Comparison of ENCODE assay signal across 11 cellular contexts in the genomic region with DNA sequence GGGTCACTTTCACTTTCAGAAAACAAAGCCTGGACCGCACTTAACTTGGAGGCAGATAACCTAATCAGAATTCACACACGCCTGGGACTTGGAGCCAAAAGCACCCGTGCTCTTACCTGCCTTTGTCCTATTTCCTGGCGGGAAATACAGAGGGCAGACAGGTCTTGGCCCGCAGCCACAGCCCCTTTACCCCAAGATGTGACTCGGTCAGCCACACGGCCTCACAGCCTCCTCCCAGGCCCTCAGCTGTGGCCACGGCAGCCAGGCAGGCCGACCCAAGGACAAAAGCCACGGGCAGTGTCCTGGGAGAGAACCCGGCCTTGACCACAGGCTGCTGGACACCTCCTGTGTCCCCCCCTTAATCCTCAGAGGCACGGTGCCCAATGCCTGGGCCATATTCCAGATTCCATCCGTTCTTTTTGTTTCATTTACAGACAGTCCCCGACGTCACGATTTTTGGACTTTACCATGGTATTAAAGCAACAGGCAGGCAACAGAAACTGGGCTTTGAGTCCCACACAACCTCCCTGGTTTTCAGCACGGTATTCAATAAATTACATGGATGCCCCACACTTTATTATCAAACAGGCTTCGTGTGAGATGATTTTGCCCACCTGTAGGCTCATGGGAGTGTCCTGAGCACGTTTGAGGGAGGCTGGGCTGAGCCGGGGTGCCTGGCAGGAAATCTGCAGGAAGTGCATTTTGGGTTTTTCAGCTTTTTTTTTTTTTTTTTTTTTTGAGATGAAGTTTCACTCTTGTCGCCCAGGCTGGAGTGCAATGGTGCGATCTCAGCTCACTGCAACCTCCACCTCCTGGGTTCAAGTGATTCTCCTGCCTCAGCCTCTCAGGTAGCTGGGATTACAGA. TPM values are rescaled to one million over a fixed set of nuclear protein-coding genes. Genes with fewer than 3 reads are reported as not detected.
DNase-seq lines count a peak whose midpoint lies in the region; ATAC-seq, FAIRE-seq and TF ChIP-seq lines count a peak whose summit lies in the region.
"Had no signal": no experiment of that assay in that cellular context is flagged by ENCODE, and none has a peak within 500 bp of the region (broad histone marks: within the 10 kb centered on the region; RNA-seq: fewer than 3 reads in every experiment).

No MANE protein-coding gene starts in this region.

- H3K27ac ChIP-seq in IMR-90 (ENCODE audit: insufficient read depth, low read length) (peak overlapping the region; percentile 38), HepG2 (ENCODE audit: extremely low read length, insufficient read depth, low read length) (no peak overlapping the region)
- H3K27ac ChIP-seq in CD8-positive, alpha-beta memory T cell (ENCODE audit: low read depth, low read length): no peak overlapping the region

- TF ChIP-seq RAD21 in IMR-90 (IDR thresholded peaks at IDR 0.05; ENCODE audit: low read length): no peak
- TF ChIP-seq RAD21 in HepG2 (CRISPR knock-in tag; IDR thresholded peaks at IDR 0.05): no peak

- H4K20me1 ChIP-seq in IMR-90 (ENCODE audit: insufficient read depth, low read length): no peaks in the 10 kb centered on the region
- H4K20me1 ChIP-seq in HepG2 (ENCODE audit: insufficient read depth, low read length): no peaks in the 10 kb centered on the region

- H3K27me3 ChIP-seq in IMR-90 (ENCODE audit: control insufficient read depth, insufficient read depth, low read length): no peaks in the 10 kb centered on the region
- no peaks in the 10 kb centered on the region; a peak in 1 of 5 replicates for H3K27me3 ChIP-seq in HepG2 (ENCODE audit: control insufficient read depth in 1 of 2, insufficient read depth in 2 of 2, low read length in 2 of 2)
- H3K27me3 ChIP-seq in CD8-positive, alpha-beta memory T cell (ENCODE audit: insufficient read depth, low read length, poor library complexity, severe bottlenecking): no peaks in the 10 kb centered on the region

- in situ Hi-C loops in IMR-90 (cut with MboI; ENCODE audit: low sequenced_read_pairs) (no loop called here), HepG2 (cut with HindIII; ENCODE audit: extremely low pct_ligation_motif_present, low pct_unique_long_range_greater_than_20kb) (no loop called here)

- no peak overlapping the region for H3K4me3 Mint-ChIP-seq in CD8-positive, alpha-beta memory T cell

- peak overlapping the region; percentile 76 for H3K18ac ChIP-seq in IMR-90 (ENCODE audit: low read depth, low read length)

- H3K79me1 ChIP-seq in IMR-90 (ENCODE audit: low read depth in 1 of 2, low read length in 2 of 2): no peaks in the 10 kb centered on the region

- TF ChIP-seq EP300 in HepG2 (IDR thresholded peaks at IDR 0.05; ENCODE audit: low read depth in 2 of 2, low read length in 2 of 2) (no peak), HepG2 (CRISPR knock-in tag; IDR thresholded peaks at IDR 0.05; ENCODE audit: borderline replicate concordance) (no peak)

- H3K27ac Mint-ChIP-seq in CD8-positive, alpha-beta memory T cell: peak overlapping the region in 1 of 8 donors; percentile 58

- ATAC-seq in IMR-90 (ENCODE audit: low read depth) (peak; percentile 32), HepG2 (peak; percentile 64), SK-N-SH treated with all-trans-retinoic acid at 6 μM for 48 hours (no peak)
- ATAC-seq: HCT116 had no signal

- H3K4me2 ChIP-seq in IMR-90 (ENCODE audit: low read depth, low read length) (peak overlapping the region; percentile 80), HepG2 (ENCODE audit: low read depth, low read length) (peak overlapping the region; percentile 92)

- no peaks in the 10 kb centered on the region for H3K36me3 ChIP-seq in IMR-90 (ENCODE audit: control insufficient read depth, insufficient read depth, low read length)
- H3K36me3 ChIP-seq in HepG2 (replicated peaks in 1 of 2; ENCODE audit: control insufficient read depth in 1 of 2, insufficient read depth in 2 of 2, low read length in 2 of 2): no peaks in the 10 kb centered on the region
- H3K36me3 ChIP-seq in CD8-positive, alpha-beta memory T cell (ENCODE audit: insufficient read depth, low read length): no peaks in the 10 kb centered on the region

- peak overlapping the region; percentile 72 for H4K91ac ChIP-seq in IMR-90 (ENCODE audit: insufficient read depth, low read depth, low read length)

- TF ChIP-seq POLR2A in IMR-90 (IDR thresholded peaks at IDR 0.05; ENCODE audit: low read depth, low read length): no peak
- TF ChIP-seq POLR2A in HepG2 (IDR thresholded peaks at IDR 0.05; ENCODE audit: insufficient read depth in 1 of 2, low read depth in 2 of 2, low read length in 2 of 2): peak; percentile 16 to 33; a peak in 1 of 4 replicates
- TF ChIP-seq POLR2A in GM12891 (IDR thresholded peaks at IDR 0.05; ENCODE audit: low read depth, low read length): no peak

- peak overlapping the region; percentile 71 to 94; a peak in 3 of 4 replicates for H4K8ac ChIP-seq in IMR-90 (ENCODE audit: low read depth in 2 of 2, low read length in 2 of 2)

- H3K23ac ChIP-seq in IMR-90 (ENCODE audit: low read depth, low read length): 0 out of 2 replicates have a peak overlapping the region, but pooled peaks have one; percentile 40

- CTCF ChIA-PET in IMR-90 (lab: Yijun Ruan, JAX) (no interaction called here), HepG2 (lab: Yijun Ruan, JAX; ENCODE audit: low intra/inter-chr PET ratio, low total read pairs) (no interaction called here)
- CTCF ChIA-PET in CD8-positive, alpha-beta memory T cell (lab: Charles Lee): no interaction called here

- intact Hi-C loops in IMR-90 (cut with micrococcal nuclease): no loop called here
- intact Hi-C loops in HepG2 (cut with micrococcal nuclease; ENCODE audit: unreplicated experiment): loop anchor here (5.0 kb wide), 1 partner anchor 34 kb away; the partner anchor contains the start of genes CCDC40 and TBC1D16

- H3K4me1 ChIP-seq in IMR-90 (ENCODE audit: control insufficient read depth, insufficient read depth, low read length) (peaks cover 18% of the 10 kb centered on the region), HepG2 (ENCODE audit: insufficient read depth, low read length) (peaks cover 43% of the 10 kb centered on the region)
- H3K4me1 ChIP-seq in CD8-positive, alpha-beta memory T cell (ENCODE audit: insufficient read depth, low read length): no peaks in the 10 kb centered on the region

- WGBS in IMR-90 (ENCODE audit: extremely low coverage in 2 of 2, insufficient read length in 1 of 2), 2 experiments: 25% methylated on average over 6 of the region's 22 CpGs; no CpG with 5 or more reads in 1 of the 2 experiments
- WGBS in HepG2 (ENCODE audit: low lambda C conversion rate): 10% methylated on average over 20 of the region's 22 CpGs

- peaks cover 7 to 17% of the 10 kb centered on the region in 2 donors for H3K27me3 Mint-ChIP-seq in CD8-positive, alpha-beta memory T cell

- dilution Hi-C loops in IMR-90 (cut with HindIII; ENCODE audit: low sequenced_read_pairs, unreplicated experiment): no loop called here

- H3K4me1 Mint-ChIP-seq in CD8-positive, alpha-beta memory T cell: peaks cover 1 to 9% (median 6%) of the 10 kb centered on the region in 3 donors

- H2BK15ac ChIP-seq in IMR-90 (ENCODE audit: low read depth, low read length): peak overlapping the region; percentile 87; the same call in 2 of the 3 replicates

- no peaks in the 10 kb centered on the region for H3K9me3 ChIP-seq in IMR-90 (ENCODE audit: control insufficient read depth, insufficient read depth, low read length)
- H3K9me3 ChIP-seq in HepG2 (ENCODE audit: low read length): no peaks in the 10 kb centered on the region
- H3K9me3 ChIP-seq in CD8-positive, alpha-beta memory T cell (ENCODE audit: low read length): no peaks in the 10 kb centered on the region

- H3K14ac ChIP-seq in IMR-90 (replicated peaks; ENCODE audit: low read depth, low read length): peak overlapping the region; percentile 26

- peak overlapping the region; percentile 86 for H3K4ac ChIP-seq in IMR-90 (ENCODE audit: low read depth, low read length)

- BruUV-seq in IMR-90 (replicated peaks; lab: Mats Ljungman, UMichigan) (no TSS peak), HepG2 (replicated peaks; lab: Mats Ljungman, UMichigan) (no TSS peak)

- peak overlapping the region; percentile 52; the same call in 1 of the 2 replicates for H2AK5ac ChIP-seq in IMR-90 (ENCODE audit: low read depth, low read length)

- H2BK5ac ChIP-seq in IMR-90 (ENCODE audit: low read depth, low read length, poor library complexity, severe bottlenecking): peak overlapping the region; percentile 39

- POLR2A ChIA-PET in IMR-90 (lab: Charles Lee; ENCODE audit: unreplicated experiment): interaction anchor here (0.6 kb wide), 1 partner anchor 260 kb away, joined by 3 read pairs; no protein-coding TSS in a partner anchor
- POLR2A ChIA-PET in HepG2 (lab: Yijun Ruan, JAX): interaction anchor here (1.0 to 1.3 kb wide), 2 partner anchors 30 to 261 kb away, joined by 3 to 4 read pairs; partner anchors contain the start of gene GAA
- POLR2A ChIA-PET in CD8-positive, alpha-beta memory T cell (lab: Charles Lee): interaction anchor here (0.6 kb wide), 1 partner anchor 63 kb away, joined by 6 read pairs; no protein-coding TSS in a partner anchor

- TF ChIP-seq CTCF in IMR-90 (conservative IDR thresholded peaks at IDR 0.05; ENCODE audit: low read depth, low read length) (no peak), choroid plexus epithelial cell (conservative IDR thresholded peaks at IDR 0.05; ENCODE audit: low read depth, low read length) (no peak), HepG2 (CRISPR knock-in tag; IDR thresholded peaks at IDR 0.05) (no peak)

- no peaks in the 10 kb centered on the region for H3K36me3 Mint-ChIP-seq in CD8-positive, alpha-beta memory T cell

- H3K56ac ChIP-seq in IMR-90 (ENCODE audit: extremely low read depth, insufficient read depth, low read length): peak overlapping the region; percentile 29; the same call in 1 of the 2 replicates

- peaks cover 0 to 2% (median 0%) of the 10 kb centered on the region in 5 donors for H3K9me3 Mint-ChIP-seq in CD8-positive, alpha-beta memory T cell

- H3K79me2 ChIP-seq in HepG2 (ENCODE audit: insufficient read depth, low read length): no peaks in the 10 kb centered on the region

- peak overlapping the region; percentile 67 for H2BK120ac ChIP-seq in IMR-90 (ENCODE audit: low read depth, low read length)

- peak overlapping the region; percentile 88 for H2AK9ac ChIP-seq in IMR-90 (replicated peaks; ENCODE audit: low read depth, low read length, poor library complexity)

- peak overlapping the region; percentile 43 for H2BK20ac ChIP-seq in IMR-90 (ENCODE audit: low read depth, low read length)

- FAIRE-seq in HepG2 (lab: Jason Lieb, UNC): no peak
- no peak for FAIRE-seq in GM12891 (lab: Jason Lieb, UNC)

- peak overlapping the region; percentile 86 for H2AFZ ChIP-seq in IMR-90 (replicated peaks; ENCODE audit: low read length, poor library complexity)
- peak overlapping the region; percentile 62 for H2AFZ ChIP-seq in HepG2 (ENCODE audit: low read length)

- peaks cover 9% of the 10 kb centered on the region for H3K9me1 ChIP-seq in IMR-90 (ENCODE audit: insufficient read depth, low read length)

- DNase-seq in IMR-90: peak; percentile 40
- peak; percentile 54 for DNase-seq in choroid plexus epithelial cell (ENCODE audit: low read depth)
- peak; percentile 43 for DNase-seq in HepG2 (ENCODE audit: low spot score)
- DNase-seq in stromal cell of bone marrow (ENCODE audit: low read depth): peak; percentile 45
- no peak for DNase-seq in NCI-H345 (lab: John Stamatoyannopoulos, UW)
- DNase-seq in CD8-positive, alpha-beta memory T cell: no peak
- DNase-seq in GM12891 (ENCODE audit: insufficient read length, low spot score): no peak
- DNase-seq: activated CD4-positive, CD25-positive, alpha-beta regulatory T cell; effector CD8-positive, alpha-beta T cell had no signal

- peak overlapping the region; percentile 94 for H4K5ac ChIP-seq in IMR-90 (ENCODE audit: low read depth, low read length)

- H3K9ac ChIP-seq in IMR-90 (ENCODE audit: low read depth, low read length) (peak overlapping the region; percentile 11), HepG2 (ENCODE audit: insufficient read depth, low read depth, low read length) (peak overlapping the region; percentile 65)

- H3K4me3 ChIP-seq in IMR-90 (ENCODE audit: insufficient read depth, low read depth, low read length) (no peak overlapping the region), choroid plexus epithelial cell (ENCODE audit: low read depth, low read length) (peak overlapping the region; percentile 40), HepG2 (replicated peaks in 1 of 3; ENCODE audit: insufficient read depth in 1 of 3, low read depth in 2 of 3, low read length in 3 of 3) (peak overlapping the region; percentile 60 to 72 (median 62))
- H3K4me3 ChIP-seq in CD8-positive, alpha-beta memory T cell (ENCODE audit: low read length): no peak overlapping the region

RNA-seq across cellular contexts. Expression of gene GAA, which starts 30.0 kb away (rescaled TPM):
- total RNA-seq in IMR-90 (2012; rRNA removed) (2.2 and 3.3 TPM in 2 replicates), HepG2 (2016; rRNA removed; fragmentation: Illumina TruSeq; extraction: Trizol) (13.4 and 36.4 TPM in 2 replicates)
- polyA plus RNA-seq in IMR-90 (2012; rRNA removed) (14.0 and 14.8 TPM in 2 replicates), HepG2 (2011; rRNA removed) (21.6 and 23.6 TPM in 2 replicates)
- 11.4 and 20.5 TPM in 2 replicates for polyA plus RNA-seq in IMR-90 (2012; cell fraction: cytosol; rRNA removed)
- polyA plus RNA-seq in IMR-90 (2012; cell fraction: nucleus; rRNA removed; ENCODE audit: low replicate concordance): 47.4 and 93.1 TPM in 2 replicates
- 13.8 and 16.4 TPM in 2 replicates for total RNA-seq in HepG2 (2016; cell fraction: cytosol; rRNA removed; fragmentation: Illumina TruSeq; extraction: Trizol; ENCODE audit: low read depth)
- total RNA-seq in HepG2 (2016; cell fraction: insoluble cytoplasmic fraction; rRNA removed; fragmentation: Illumina TruSeq; extraction: Trizol): 12.1 and 36.9 TPM in 2 replicates
- 20.3 and 20.7 TPM in 2 replicates for total RNA-seq in HepG2 (2016; cell fraction: membrane; rRNA removed; fragmentation: Illumina TruSeq; extraction: Trizol)
- total RNA-seq in HepG2 (2016; cell fraction: nucleus; rRNA removed; fragmentation: Illumina TruSeq; extraction: Trizol): 47.6 and 57.6 TPM in 2 replicates
- 16.3 and 29.8 TPM in 2 replicates for polyA plus RNA-seq in HepG2 (2011; cell fraction: cytosol; rRNA removed)
- polyA plus RNA-seq in HepG2 (2011; cell fraction: nucleus; rRNA removed): 231 and 320 TPM in 2 replicates
- 50.7 and 73.8 TPM in 2 replicates for polyA plus RNA-seq in HepG2 (2012)
- 11.3 and 13.9 TPM in 2 replicates for polyA plus RNA-seq in HepG2 (2016; cell fraction: cytosol; fragmentation: Illumina TruSeq; extraction: Trizol; ENCODE audit: low read depth)
- polyA plus RNA-seq in HepG2 (2016; cell fraction: insoluble cytoplasmic fraction; fragmentation: Illumina TruSeq; extraction: Trizol; ENCODE audit: low read depth): 16.7 and 22.9 TPM in 2 replicates
- 13.9 and 14.3 TPM in 2 replicates for polyA plus RNA-seq in HepG2 (2016; cell fraction: membrane; fragmentation: Illumina TruSeq; extraction: Trizol; ENCODE audit: low read depth)
- polyA plus RNA-seq in HepG2 (2016; cell fraction: nucleus; fragmentation: Illumina TruSeq; extraction: Trizol; ENCODE audit: insufficient read depth, low read depth): 136 and 145 TPM in 2 replicates
- 7.2 and 27.1 TPM in 2 replicates for polyA minus RNA-seq in HepG2 (2011; rRNA and poly(A)+ RNA removed; ENCODE audit: low replicate concordance)
- polyA minus RNA-seq in HepG2 (2011; cell fraction: cytosol; rRNA and poly(A)+ RNA removed): 22.9 and 24.2 TPM in 2 replicates
- 20.3 and 21.2 TPM in 2 replicates for polyA minus RNA-seq in HepG2 (2011; cell fraction: nucleus; rRNA and poly(A)+ RNA removed)
- total RNA-seq in CD8-positive, alpha-beta memory T cell: 10 to 100 TPM; 30.5 to 31.0 TPM
- 13.7 TPM for polyA plus RNA-seq in CD8-positive, alpha-beta memory T cell
- polyA plus RNA-seq in GM12891 (2012; ENCODE audit: low read depth, missing spikeins): 6.9 TPM

RNA-seq across cellular contexts. Expression of gene CCDC40, which starts 34.9 kb away (rescaled TPM):
- total RNA-seq in IMR-90 (2012; rRNA removed) (0.90 and 1.9 TPM in 2 replicates), HepG2 (2016; rRNA removed; fragmentation: Illumina TruSeq; extraction: Trizol) (3.8 and 5.5 TPM in 2 replicates)
- polyA plus RNA-seq in IMR-90 (2012; rRNA removed) (3.8 and 4.7 TPM in 2 replicates), HepG2 (2011; rRNA removed) (4.1 and 4.8 TPM in 2 replicates)
- 1.2 and 1.6 TPM in 2 replicates for polyA plus RNA-seq in IMR-90 (2012; cell fraction: cytosol; rRNA removed)
- 17.9 and 21.8 TPM in 2 replicates for polyA plus RNA-seq in IMR-90 (2012; cell fraction: nucleus; rRNA removed; ENCODE audit: low replicate concordance)
- 46.8 and 47.3 TPM in 2 replicates for total RNA-seq in HepG2 (2016; cell fraction: cytosol; rRNA removed; fragmentation: Illumina TruSeq; extraction: Trizol; ENCODE audit: low read depth)
- total RNA-seq in HepG2 (2016; cell fraction: insoluble cytoplasmic fraction; rRNA removed; fragmentation: Illumina TruSeq; extraction: Trizol): 2.3 and 7.7 TPM in 2 replicates
- 11.8 and 13.0 TPM in 2 replicates for total RNA-seq in HepG2 (2016; cell fraction: membrane; rRNA removed; fragmentation: Illumina TruSeq; extraction: Trizol)
- total RNA-seq in HepG2 (2016; cell fraction: nucleus; rRNA removed; fragmentation: Illumina TruSeq; extraction: Trizol): 6.5 and 8.4 TPM in 2 replicates
- polyA plus RNA-seq in HepG2 (2011; cell fraction: cytosol; rRNA removed): 1.4 TPM in 2 replicates
- 17.6 and 21.2 TPM in 2 replicates for polyA plus RNA-seq in HepG2 (2011; cell fraction: nucleus; rRNA removed)
- polyA plus RNA-seq in HepG2 (2012): 2.2 and 4.3 TPM in 2 replicates
- polyA plus RNA-seq in HepG2 (2016; cell fraction: cytosol; fragmentation: Illumina TruSeq; extraction: Trizol; ENCODE audit: low read depth): 0.32 and 0.43 TPM in 2 replicates
- polyA plus RNA-seq in HepG2 (2016; cell fraction: insoluble cytoplasmic fraction; fragmentation: Illumina TruSeq; extraction: Trizol; ENCODE audit: low read depth): 2.2 and 2.4 TPM in 2 replicates
- 0.74 and 0.84 TPM in 2 replicates for polyA plus RNA-seq in HepG2 (2016; cell fraction: membrane; fragmentation: Illumina TruSeq; extraction: Trizol; ENCODE audit: low read depth)
- polyA plus RNA-seq in HepG2 (2016; cell fraction: nucleus; fragmentation: Illumina TruSeq; extraction: Trizol; ENCODE audit: insufficient read depth, low read depth): 19.3 and 21.2 TPM in 2 replicates
- polyA minus RNA-seq in HepG2 (2011; rRNA and poly(A)+ RNA removed; ENCODE audit: low replicate concordance): 3.0 and 3.8 TPM in 2 replicates
- 1.8 and 4.1 TPM in 2 replicates for polyA minus RNA-seq in HepG2 (2011; cell fraction: cytosol; rRNA and poly(A)+ RNA removed)
- polyA minus RNA-seq in HepG2 (2011; cell fraction: nucleus; rRNA and poly(A)+ RNA removed): 7.0 and 8.0 TPM in 2 replicates
- 1 to 10 TPM; 3.6 to 4.3 TPM for total RNA-seq in CD8-positive, alpha-beta memory T cell
- polyA plus RNA-seq in CD8-positive, alpha-beta memory T cell: not detected
- 0.14 TPM for polyA plus RNA-seq in GM12891 (2012; ENCODE audit: low read depth, missing spikeins)

RNA-seq across cellular contexts. Expression of gene TBC1D16, which starts 35.7 kb away (rescaled TPM):
- total RNA-seq in IMR-90 (2012; rRNA removed) (14.4 and 16.7 TPM in 2 replicates), HepG2 (2016; rRNA removed; fragmentation: Illumina TruSeq; extraction: Trizol) (24.7 and 24.9 TPM in 2 replicates)
- polyA plus RNA-seq in IMR-90 (2012; rRNA removed) (9.2 and 10.1 TPM in 2 replicates), HepG2 (2011; rRNA removed) (14.9 and 18.6 TPM in 2 replicates)
- polyA plus RNA-seq in IMR-90 (2012; cell fraction: cytosol; rRNA removed): 6.3 and 8.7 TPM in 2 replicates
- 14.0 and 18.3 TPM in 2 replicates for polyA plus RNA-seq in IMR-90 (2012; cell fraction: nucleus; rRNA removed; ENCODE audit: low replicate concordance)
- 4.0 and 5.5 TPM in 2 replicates for total RNA-seq in HepG2 (2016; cell fraction: cytosol; rRNA removed; fragmentation: Illumina TruSeq; extraction: Trizol; ENCODE audit: low read depth)
- 22.2 and 25.3 TPM in 2 replicates for total RNA-seq in HepG2 (2016; cell fraction: insoluble cytoplasmic fraction; rRNA removed; fragmentation: Illumina TruSeq; extraction: Trizol)
- total RNA-seq in HepG2 (2016; cell fraction: membrane; rRNA removed; fragmentation: Illumina TruSeq; extraction: Trizol): 15.6 and 15.7 TPM in 2 replicates
- total RNA-seq in HepG2 (2016; cell fraction: nucleus; rRNA removed; fragmentation: Illumina TruSeq; extraction: Trizol): 18.9 and 20.0 TPM in 2 replicates
- polyA plus RNA-seq in HepG2 (2011; cell fraction: cytosol; rRNA removed): 10.0 and 12.5 TPM in 2 replicates
- 35.5 and 43.5 TPM in 2 replicates for polyA plus RNA-seq in HepG2 (2011; cell fraction: nucleus; rRNA removed)
- polyA plus RNA-seq in HepG2 (2012): 20.5 and 25.8 TPM in 2 replicates
- polyA plus RNA-seq in HepG2 (2016; cell fraction: cytosol; fragmentation: Illumina TruSeq; extraction: Trizol; ENCODE audit: low read depth): 3.1 and 3.8 TPM in 2 replicates
- polyA plus RNA-seq in HepG2 (2016; cell fraction: insoluble cytoplasmic fraction; fragmentation: Illumina TruSeq; extraction: Trizol; ENCODE audit: low read depth): 10.7 and 16.1 TPM in 2 replicates
- 8.3 and 8.6 TPM in 2 replicates for polyA plus RNA-seq in HepG2 (2016; cell fraction: membrane; fragmentation: Illumina TruSeq; extraction: Trizol; ENCODE audit: low read depth)
- polyA plus RNA-seq in HepG2 (2016; cell fraction: nucleus; fragmentation: Illumina TruSeq; extraction: Trizol; ENCODE audit: insufficient read depth, low read depth): 19.8 and 20.3 TPM in 2 replicates
- polyA minus RNA-seq in HepG2 (2011; rRNA and poly(A)+ RNA removed; ENCODE audit: low replicate concordance): 7.0 and 54.0 TPM in 2 replicates
- polyA minus RNA-seq in HepG2 (2011; cell fraction: cytosol; rRNA and poly(A)+ RNA removed): 16.7 and 20.3 TPM in 2 replicates
- 27.6 and 28.5 TPM in 2 replicates for polyA minus RNA-seq in HepG2 (2011; cell fraction: nucleus; rRNA and poly(A)+ RNA removed)
- total RNA-seq in CD8-positive, alpha-beta memory T cell: 1 to 10 TPM; 3.5 to 4.3 TPM
- polyA plus RNA-seq in CD8-positive, alpha-beta memory T cell: 0.33 TPM
- polyA plus RNA-seq in GM12891 (2012; ENCODE audit: low read depth, missing spikeins): 0.21 TPM

Comparison
In these comparisons a context has a peak if more than half of its experiments do, and no peak if none do; other contexts are left out.
1. DNase-seq: peak in IMR-90 (single experiment), choroid plexus epithelial cell (single experiment), HepG2 (single experiment) and stromal cell of bone marrow (single experiment); none in NCI-H345 (single experiment), CD8-positive, alpha-beta memory T cell (0 of 5) and GM12891 (single experiment).
2. H3K4me3 ChIP-seq: peak in choroid plexus epithelial cell (single experiment) and HepG2 (3 of 3); none in IMR-90 (single experiment) and CD8-positive, alpha-beta memory T cell (single experiment).
3. POLR2A ChIP-seq: peak in HepG2 (2 of 2); none in IMR-90 (single experiment) and GM12891 (single experiment).